In the genomic region with DNA sequence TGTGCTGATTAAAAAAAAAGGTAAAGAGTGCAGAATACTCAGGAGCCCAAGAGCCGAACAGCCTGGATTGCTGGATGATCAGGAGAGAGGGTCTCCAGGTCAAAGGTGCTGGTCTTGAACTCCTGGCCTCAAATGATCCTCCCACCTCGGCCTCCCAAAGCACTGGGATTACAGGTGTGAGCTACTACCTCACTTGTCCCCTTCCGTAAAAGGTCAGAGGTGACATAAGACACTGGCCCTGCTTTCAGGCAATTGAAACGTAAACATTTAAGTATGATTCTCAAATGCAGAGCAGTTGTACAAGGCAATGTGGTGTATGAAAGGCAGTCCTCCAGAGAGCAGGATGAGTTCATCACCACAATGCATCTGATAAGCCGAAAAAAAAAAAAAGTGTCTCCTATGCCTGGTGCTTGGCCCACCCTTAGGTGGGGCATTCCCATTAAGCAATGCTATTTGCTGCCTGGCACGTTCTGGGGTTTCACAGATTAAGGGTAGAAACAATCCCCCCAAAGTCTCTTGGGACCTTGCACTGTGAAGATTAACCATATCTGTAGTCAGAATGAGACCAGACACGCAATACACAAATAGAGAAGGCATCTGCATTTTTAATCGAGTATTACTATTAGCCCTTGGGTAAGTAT, we compare ENCODE assay signal across 1 cellular context.
TF ChIP-seq lines count a peak whose summit lies in the region.

No MANE protein-coding gene starts in this region.

TF ChIP-seq in GM12878, 131 proteins besides CTCF, POLR2A, EP300 and RAD21 (continues in another document):
- TF ChIP-seq TBL1XR1 (IDR thresholded peaks at IDR 0.05; ENCODE audit: low read depth, low read length) (peak; percentile 50; the same call in 1 of the 2 replicates), RAD51 (IDR thresholded peaks at IDR 0.05) (no peak), ZBED1 (IDR thresholded peaks at IDR 0.05; ENCODE audit: borderline replicate concordance) (0 out of 2 replicates have a peak, but pooled peaks have one; percentile 70), ESRRA (IDR thresholded peaks at IDR 0.05; ENCODE audit: low read length) (no peak), TCF3 (IDR thresholded peaks at IDR 0.05; ENCODE audit: borderline replicate concordance, insufficient read depth, low read depth, low read length) (no peak), ZNF384 (IDR thresholded peaks at IDR 0.05; ENCODE audit: borderline replicate concordance, low read depth, low read length) (peak; percentile 97), MEF2B (IDR thresholded peaks at IDR 0.05; ENCODE audit: partially characterized antibody, poor library complexity, severe bottlenecking) (peak; percentile 99), BCL3 (IDR thresholded peaks at IDR 0.05; ENCODE audit: borderline replicate concordance, insufficient read depth, low read depth, low read length, poor library complexity, severe bottlenecking) (peak; percentile 69), EZH2 (IDR thresholded peaks at IDR 0.05; ENCODE audit: borderline replicate concordance, control insufficient read depth, low read depth, low read length) (no peak), E4F1 (IDR thresholded peaks at IDR 0.05; ENCODE audit: borderline replicate concordance, partially characterized antibody) (no peak), MAX (IDR thresholded peaks at IDR 0.05; ENCODE audit: low read depth, low read length) (no peak), NFIC (IDR thresholded peaks at IDR 0.05; ENCODE audit: low read depth, low read length) (peak; percentile 83; the same call in 1 of the 2 replicates), ZNF687 (IDR thresholded peaks at IDR 0.05) (peak; percentile 93), NR2F1 (conservative IDR thresholded peaks at IDR 0.05) (peak; percentile 90), PAX8 (IDR thresholded peaks at IDR 0.05) (no peak), BACH1 (IDR thresholded peaks at IDR 0.05; ENCODE audit: borderline replicate concordance) (peak; percentile 85; the same call in 1 of the 2 replicates), HDAC2 (IDR thresholded peaks at IDR 0.05) (no peak), MEF2A (IDR thresholded peaks at IDR 0.05; ENCODE audit: insufficient read depth, low read depth, low read length) (no peak), SUPT20H (IDR thresholded peaks at IDR 0.05; ENCODE audit: borderline replicate concordance, control insufficient read depth, low read depth, low read length) (no peak), PAX5 (IDR thresholded peaks at IDR 0.05; ENCODE audit: borderline replicate concordance, low read depth, low read length) (peak; percentile 72; the same call in 1 of the 2 replicates), SP1 (IDR thresholded peaks at IDR 0.05; ENCODE audit: low read depth, low read length) (no peak), ZNF207 (IDR thresholded peaks at IDR 0.05; ENCODE audit: borderline replicate concordance) (no peak), RELA (IDR thresholded peaks at IDR 0.05; ENCODE audit: borderline replicate concordance, partially characterized antibody) (peak; percentile 86), KDM1A (IDR thresholded peaks at IDR 0.05; ENCODE audit: borderline replicate concordance) (no peak), POLR2AphosphoS2 (IDR thresholded peaks at IDR 0.05; ENCODE audit: low read depth, low read length) (no peak), MTA2 (IDR thresholded peaks at IDR 0.05; ENCODE audit: low read depth) (peak; percentile 96), MLLT1 (IDR thresholded peaks at IDR 0.05) (peak; percentile 64; the same call in 1 of the 2 replicates), CBX3 (IDR thresholded peaks at IDR 0.05; ENCODE audit: borderline replicate concordance, low read depth) (no peak), SIX5 (IDR thresholded peaks at IDR 0.05; ENCODE audit: low read depth, low read length, severe bottlenecking) (no peak), STAT3 (IDR thresholded peaks at IDR 0.05; ENCODE audit: low read depth, low read length) (0 out of 2 replicates have a peak, but pooled peaks have one; percentile 31), LARP7 (IDR thresholded peaks at IDR 0.05) (no peak), IKZF2 (IDR thresholded peaks at IDR 0.05) (peak; percentile 88 to 90), SRF (IDR thresholded peaks at IDR 0.05; ENCODE audit: low read depth in 2 of 2, low read length in 2 of 2) (no peak), ETV6 (conservative IDR thresholded peaks at IDR 0.05 in 1 of 2, IDR thresholded peaks at IDR 0.05 in 1 of 2; ENCODE audit: borderline replicate concordance in 1 of 2, low read depth in 1 of 2) (peak in 1 of 2 experiments; percentile 64; a peak in 1 of 4 replicates), SMC3 (IDR thresholded peaks at IDR 0.05; ENCODE audit: borderline replicate concordance, low read length) (no peak), HDGF (IDR thresholded peaks at IDR 0.05) (no peak), GABPA (IDR thresholded peaks at IDR 0.05; ENCODE audit: low read depth) (no peak)
- TF ChIP-seq, protein P1, sequence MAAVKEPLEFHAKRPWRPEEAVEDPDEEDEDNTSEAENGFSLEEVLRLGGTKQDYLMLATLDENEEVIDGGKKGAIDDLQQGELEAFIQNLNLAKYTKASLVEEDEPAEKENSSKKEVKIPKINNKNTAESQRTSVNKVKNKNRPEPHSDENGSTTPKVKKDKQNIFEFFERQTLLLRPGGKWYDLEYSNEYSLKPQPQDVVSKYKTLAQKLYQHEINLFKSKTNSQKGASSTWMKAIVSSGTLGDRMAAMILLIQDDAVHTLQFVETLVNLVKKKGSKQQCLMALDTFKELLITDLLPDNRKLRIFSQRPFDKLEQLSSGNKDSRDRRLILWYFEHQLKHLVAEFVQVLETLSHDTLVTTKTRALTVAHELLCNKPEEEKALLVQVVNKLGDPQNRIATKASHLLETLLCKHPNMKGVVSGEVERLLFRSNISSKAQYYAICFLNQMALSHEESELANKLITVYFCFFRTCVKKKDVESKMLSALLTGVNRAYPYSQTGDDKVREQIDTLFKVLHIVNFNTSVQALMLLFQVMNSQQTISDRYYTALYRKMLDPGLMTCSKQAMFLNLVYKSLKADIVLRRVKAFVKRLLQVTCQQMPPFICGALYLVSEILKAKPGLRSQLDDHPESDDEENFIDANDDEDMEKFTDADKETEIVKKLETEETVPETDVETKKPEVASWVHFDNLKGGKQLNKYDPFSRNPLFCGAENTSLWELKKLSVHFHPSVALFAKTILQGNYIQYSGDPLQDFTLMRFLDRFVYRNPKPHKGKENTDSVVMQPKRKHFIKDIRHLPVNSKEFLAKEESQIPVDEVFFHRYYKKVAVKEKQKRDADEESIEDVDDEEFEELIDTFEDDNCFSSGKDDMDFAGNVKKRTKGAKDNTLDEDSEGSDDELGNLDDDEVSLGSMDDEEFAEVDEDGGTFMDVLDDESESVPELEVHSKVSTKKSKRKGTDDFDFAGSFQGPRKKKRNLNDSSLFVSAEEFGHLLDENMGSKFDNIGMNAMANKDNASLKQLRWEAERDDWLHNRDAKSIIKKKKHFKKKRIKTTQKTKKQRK (IDR thresholded peaks at IDR 0.05; ENCODE audit: low read depth, low read length), result no peak
- TF ChIP-seq, protein P2, sequence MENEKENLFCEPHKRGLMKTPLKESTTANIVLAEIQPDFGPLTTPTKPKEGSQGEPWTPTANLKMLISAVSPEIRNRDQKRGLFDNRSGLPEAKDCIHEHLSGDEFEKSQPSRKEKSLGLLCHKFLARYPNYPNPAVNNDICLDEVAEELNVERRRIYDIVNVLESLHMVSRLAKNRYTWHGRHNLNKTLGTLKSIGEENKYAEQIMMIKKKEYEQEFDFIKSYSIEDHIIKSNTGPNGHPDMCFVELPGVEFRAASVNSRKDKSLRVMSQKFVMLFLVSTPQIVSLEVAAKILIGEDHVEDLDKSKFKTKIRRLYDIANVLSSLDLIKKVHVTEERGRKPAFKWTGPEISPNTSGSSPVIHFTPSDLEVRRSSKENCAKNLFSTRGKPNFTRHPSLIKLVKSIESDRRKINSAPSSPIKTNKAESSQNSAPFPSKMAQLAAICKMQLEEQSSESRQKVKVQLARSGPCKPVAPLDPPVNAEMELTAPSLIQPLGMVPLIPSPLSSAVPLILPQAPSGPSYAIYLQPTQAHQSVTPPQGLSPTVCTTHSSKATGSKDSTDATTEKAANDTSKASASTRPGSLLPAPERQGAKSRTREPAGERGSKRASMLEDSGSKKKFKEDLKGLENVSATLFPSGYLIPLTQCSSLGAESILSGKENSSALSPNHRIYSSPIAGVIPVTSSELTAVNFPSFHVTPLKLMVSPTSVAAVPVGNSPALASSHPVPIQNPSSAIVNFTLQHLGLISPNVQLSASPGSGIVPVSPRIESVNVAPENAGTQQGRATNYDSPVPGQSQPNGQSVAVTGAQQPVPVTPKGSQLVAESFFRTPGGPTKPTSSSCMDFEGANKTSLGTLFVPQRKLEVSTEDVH (IDR thresholded peaks at IDR 0.05; ENCODE audit: low read depth, partially characterized antibody), result no peak
- TF ChIP-seq, protein P3, sequence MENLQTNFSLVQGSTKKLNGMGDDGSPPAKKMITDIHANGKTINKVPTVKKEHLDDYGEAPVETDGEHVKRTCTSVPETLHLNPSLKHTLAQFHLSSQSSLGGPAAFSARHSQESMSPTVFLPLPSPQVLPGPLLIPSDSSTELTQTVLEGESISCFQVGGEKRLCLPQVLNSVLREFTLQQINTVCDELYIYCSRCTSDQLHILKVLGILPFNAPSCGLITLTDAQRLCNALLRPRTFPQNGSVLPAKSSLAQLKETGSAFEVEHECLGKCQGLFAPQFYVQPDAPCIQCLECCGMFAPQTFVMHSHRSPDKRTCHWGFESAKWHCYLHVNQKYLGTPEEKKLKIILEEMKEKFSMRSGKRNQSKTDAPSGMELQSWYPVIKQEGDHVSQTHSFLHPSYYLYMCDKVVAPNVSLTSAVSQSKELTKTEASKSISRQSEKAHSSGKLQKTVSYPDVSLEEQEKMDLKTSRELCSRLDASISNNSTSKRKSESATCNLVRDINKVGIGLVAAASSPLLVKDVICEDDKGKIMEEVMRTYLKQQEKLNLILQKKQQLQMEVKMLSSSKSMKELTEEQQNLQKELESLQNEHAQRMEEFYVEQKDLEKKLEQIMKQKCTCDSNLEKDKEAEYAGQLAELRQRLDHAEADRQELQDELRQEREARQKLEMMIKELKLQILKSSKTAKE (IDR thresholded peaks at IDR 0.05; ENCODE audit: low read depth, poor library complexity, severe bottlenecking), result peak; percentile 93
